Comparison of ENCODE assay signal across 8 cellular contexts in genomic region chr6:42978487-42978792, GRCh38. TPM values are rescaled to one million over a fixed set of nuclear protein-coding genes. Genes with fewer than 3 reads are reported as not detected.
A peak's percentile ranks its signal among the peaks of the same experiment; 100 is the strongest.
DNase-seq lines count a peak whose midpoint lies in the region; ATAC-seq lines count a peak whose summit lies in the region.

No MANE protein-coding gene starts in this region.

- intact Hi-C loops in activated CD4-positive, alpha-beta T cell treated with anti-CD3 and anti-CD28 coated beads for 36 hours (cut with DNase I, micrococcal nuclease), result loop anchor here (2.0 to 10.0 kb wide), 4 partner anchors 80 to 416 kb away; partner anchors contain the start of genes KLC4 (in 1 of the 2), MRPL2 (in 1 of the 2), UBR2 (in 1 of the 2) and ZNF318 (in 1 of the 2)
- intact Hi-C loops in activated naive CD4-positive, alpha-beta T cell treated with anti-CD3 and anti-CD28 coated beads for 36 hours (cut with micrococcal nuclease), result loop anchor here (2.0 to 5.0 kb wide), 2 partner anchors 232 to 539 kb away; partner anchors contain the start of genes POLR1C, TBCC and YIPF3
- intact Hi-C loops in left cardiac atrium (cut with DNase I), result no loop called here
- intact Hi-C loops in sciatic nerve (cut with DNase I), result no loop called here
- intact Hi-C loops in posterior vena cava (cut with DNase I), result loop anchor here (5.0 kb wide), 2 partner anchors 41 to 46 kb away; no protein-coding TSS in a partner anchor

- peaks cover 23% of the 10 kb centered on the region for H3K36me3 Mint-ChIP-seq in activated CD4-positive, alpha-beta T cell treated with anti-CD3 and anti-CD28 coated beads for 36 hours (ENCODE audit: low read depth)
- peaks cover 21% of the 10 kb centered on the region for H3K36me3 Mint-ChIP-seq in activated naive CD4-positive, alpha-beta T cell treated with anti-CD3 and anti-CD28 coated beads for 36 hours (ENCODE audit: low read depth)

- CTCF ChIA-PET in activated CD4-positive, alpha-beta T cell treated with anti-CD3 and anti-CD28 coated beads for 36 hours (lab: Charles Lee), result interaction anchor here (1.1 to 1.7 kb wide), 3 partner anchors 32 to 165 kb away, joined by 3 to 5 read pairs (median 4); partner anchors contain the start of genes KLHDC3 and MEA1
- CTCF ChIA-PET in activated naive CD4-positive, alpha-beta T cell treated with anti-CD3 and anti-CD28 coated beads for 36 hours (lab: Charles Lee), result interaction anchor here (0.6 to 2.0 kb wide), 3 partner anchors 14 to 108 kb away, joined by 4 to 6 read pairs (median 4); no protein-coding TSS in a partner anchor

- DNase-seq in activated CD4-positive, alpha-beta T cell treated with anti-CD3 and anti-CD28 coated beads for 36 hours, result peak; percentile 35
- no peak for DNase-seq in activated CD4-positive, alpha-beta T cell treated with anti-CD3 and anti-CD28 coated beads for 1 hour
- DNase-seq in activated naive CD4-positive, alpha-beta T cell treated with anti-CD3 and anti-CD28 coated beads for 36 hours, result peak; percentile 30
- DNase-seq in left cardiac atrium, result no peak
- DNase-seq in sciatic nerve (ENCODE audit: low spot score), result no peak
- DNase-seq in posterior vena cava (ENCODE audit: low spot score), result no peak

- H3K27ac Mint-ChIP-seq in activated CD4-positive, alpha-beta T cell treated with anti-CD3 and anti-CD28 coated beads for 36 hours, result peak overlapping the region; percentile 89
- H3K27ac Mint-ChIP-seq in activated naive CD4-positive, alpha-beta T cell treated with anti-CD3 and anti-CD28 coated beads for 36 hours, result peak overlapping the region; percentile 82

- peak overlapping the region; percentile 89 for H3K4me3 Mint-ChIP-seq in activated CD4-positive, alpha-beta T cell treated with anti-CD3 and anti-CD28 coated beads for 36 hours
- H3K4me3 Mint-ChIP-seq in activated naive CD4-positive, alpha-beta T cell treated with anti-CD3 and anti-CD28 coated beads for 36 hours, result peak overlapping the region; percentile 87

- H3K27me3 Mint-ChIP-seq in activated CD4-positive, alpha-beta T cell treated with anti-CD3 and anti-CD28 coated beads for 36 hours, result no peaks in the 10 kb centered on the region
- no peaks in the 10 kb centered on the region for H3K27me3 Mint-ChIP-seq in activated naive CD4-positive, alpha-beta T cell treated with anti-CD3 and anti-CD28 coated beads for 36 hours (ENCODE audit: low read depth)

- no peak for ATAC-seq in activated CD4-positive, alpha-beta T cell treated with anti-CD3 and anti-CD28 coated beads for 36 hours
- ATAC-seq in HG03521 (IDR thresholded peaks at IDR 0.05; ENCODE audit: unreplicated experiment) (peak; percentile 28), left cardiac atrium (peak; percentile 47 to 56), sciatic nerve (peak; percentile 9), HG03520 (IDR thresholded peaks at IDR 0.05; ENCODE audit: unreplicated experiment) (no peak)

- H3K4me1 Mint-ChIP-seq in activated CD4-positive, alpha-beta T cell treated with anti-CD3 and anti-CD28 coated beads for 36 hours, result peaks cover 43% of the 10 kb centered on the region
- peaks cover 52% of the 10 kb centered on the region for H3K4me1 Mint-ChIP-seq in activated naive CD4-positive, alpha-beta T cell treated with anti-CD3 and anti-CD28 coated beads for 36 hours (ENCODE audit: low read depth)

- no peaks in the 10 kb centered on the region for H3K9me3 Mint-ChIP-seq in activated CD4-positive, alpha-beta T cell treated with anti-CD3 and anti-CD28 coated beads for 36 hours (ENCODE audit: low read depth)
- no peaks in the 10 kb centered on the region for H3K9me3 Mint-ChIP-seq in activated naive CD4-positive, alpha-beta T cell treated with anti-CD3 and anti-CD28 coated beads for 36 hours

- POLR2A ChIA-PET in activated CD4-positive, alpha-beta T cell treated with anti-CD3 and anti-CD28 coated beads for 36 hours (lab: Charles Lee), result interaction anchor here (0.6 to 2.2 kb wide), 4 partner anchors 25 to 81 kb away, joined by 3 to 15 read pairs (median 6); partner anchors contain the start of genes CNPY3, KLC4, KLHDC3 and MEA1

RNA-seq across cellular contexts. Expression of gene PEX6, which starts 0.5 kb away (rescaled TPM):
- total RNA-seq in activated CD4-positive, alpha-beta T cell treated with anti-CD3 and anti-CD28 coated beads for 36 hours, result 10 to 100 TPM; 10.7 to 14.6 TPM
- 10 to 100 TPM; 17.1 to 18.2 TPM for total RNA-seq in activated naive CD4-positive, alpha-beta T cell treated with anti-CD3 and anti-CD28 coated beads for 36 hours
- total RNA-seq in left cardiac atrium (10 to 100 TPM; 15.0 to 25.6 TPM), sciatic nerve (20.4 TPM), posterior vena cava (10 to 100 TPM in 1 of 2 donors, 1 to 10 TPM in 1; 8.8 to 12.8 TPM)

RNA-seq across cellular contexts. Expression of gene PPP2R5D, which starts 5.9 kb away (rescaled TPM):
- 10 to 100 TPM; 51.0 to 57.3 TPM for total RNA-seq in activated CD4-positive, alpha-beta T cell treated with anti-CD3 and anti-CD28 coated beads for 36 hours
- total RNA-seq in activated naive CD4-positive, alpha-beta T cell treated with anti-CD3 and anti-CD28 coated beads for 36 hours, result 10 to 100 TPM; 52.4 to 54.4 TPM
- total RNA-seq in left cardiac atrium, result 10 to 100 TPM; 25.2 to 30.2 TPM
- total RNA-seq in sciatic nerve, result 31.1 TPM
- total RNA-seq in posterior vena cava, result 10 to 100 TPM; 26.0 to 33.5 TPM

RNA-seq across cellular contexts. Expression of gene GNMT, which starts 17.9 kb away (rescaled TPM):
- under 1 TPM in 1 of 2 experiments, not detected in 1; 0.50 TPM for total RNA-seq in activated CD4-positive, alpha-beta T cell treated with anti-CD3 and anti-CD28 coated beads for 36 hours
- total RNA-seq in activated naive CD4-positive, alpha-beta T cell treated with anti-CD3 and anti-CD28 coated beads for 36 hours, result not detected
- total RNA-seq in left cardiac atrium, result under 1 TPM; 0.41 to 0.63 TPM
- total RNA-seq in sciatic nerve, result 1.8 TPM
- total RNA-seq in posterior vena cava, result not detected

RNA-seq across cellular contexts. Expression of gene MEA1, which starts 35.3 kb away (rescaled TPM):
- total RNA-seq in activated CD4-positive, alpha-beta T cell treated with anti-CD3 and anti-CD28 coated beads for 36 hours, result 100 to 1,000 TPM in 1 of 2 experiments, 10 to 100 TPM in 1; 93.4 to 129 TPM
- total RNA-seq in activated naive CD4-positive, alpha-beta T cell treated with anti-CD3 and anti-CD28 coated beads for 36 hours, result 10 to 100 TPM; 80.6 to 85.1 TPM
- 10 to 100 TPM; 31.9 to 37.6 TPM for total RNA-seq in left cardiac atrium
- total RNA-seq in sciatic nerve, result 46.0 TPM
- total RNA-seq in posterior vena cava, result 10 to 100 TPM; 41.8 to 45.9 TPM

RNA-seq across cellular contexts. Expression of gene KLHDC3, which starts 35.6 kb away (rescaled TPM):
- total RNA-seq in activated CD4-positive, alpha-beta T cell treated with anti-CD3 and anti-CD28 coated beads for 36 hours, result 10 to 100 TPM; 58.3 to 65.2 TPM
- 10 to 100 TPM; 58.6 to 58.9 TPM for total RNA-seq in activated naive CD4-positive, alpha-beta T cell treated with anti-CD3 and anti-CD28 coated beads for 36 hours
- total RNA-seq in left cardiac atrium (100 to 1,000 TPM in 1 of 2 donors, 10 to 100 TPM in 1; 81.5 to 113 TPM), sciatic nerve (53.4 TPM), posterior vena cava (10 to 100 TPM; 43.7 to 44.1 TPM)

Comparison
In these comparisons a context has a peak if more than half of its experiments do, and no peak if none do; other contexts are left out.
1. DNase-seq: peak in activated CD4-positive, alpha-beta T cell treated with anti-CD3 and anti-CD28 coated beads for 36 hours (single experiment) and activated naive CD4-positive, alpha-beta T cell treated with anti-CD3 and anti-CD28 coated beads for 36 hours (single experiment); none in activated CD4-positive, alpha-beta T cell treated with anti-CD3 and anti-CD28 coated beads for 1 hour (single experiment), left cardiac atrium (single experiment), sciatic nerve (single experiment) and posterior vena cava (single experiment).
2. ATAC-seq: peak in HG03521 (single experiment), left cardiac atrium (2 of 2) and sciatic nerve (single experiment); none in activated CD4-positive, alpha-beta T cell treated with anti-CD3 and anti-CD28 coated beads for 36 hours (single experiment) and HG03520 (single experiment).
3. intact Hi-C loops: an anchor here in activated CD4-positive, alpha-beta T cell treated with anti-CD3 and anti-CD28 coated beads for 36 hours (2.0 to 10.0 kb wide), activated naive CD4-positive, alpha-beta T cell treated with anti-CD3 and anti-CD28 coated beads for 36 hours (2.0 to 5.0 kb wide) and posterior vena cava (5.0 kb wide); none called in left cardiac atrium and sciatic nerve.